Comparison of ENCODE assay signal across 1 cellular context in genomic region chr10:119651514-119652327, GRCh38.
TF ChIP-seq lines count a peak whose summit lies in the region.

No MANE protein-coding gene starts in this region.

TF ChIP-seq in GM23338, 12 proteins besides CTCF, POLR2A, EP300 and RAD21 (continued from another document):
- TF ChIP-seq ZNF462 (CRISPR knock-in tag; IDR thresholded peaks at IDR 0.05), result no peak
- no peak for TF ChIP-seq ZNF331 (CRISPR knock-in tag; IDR thresholded peaks at IDR 0.05; ENCODE audit: low read depth)
- no peak for TF ChIP-seq NANOG (IDR thresholded peaks at IDR 0.05; ENCODE audit: borderline replicate concordance)
- TF ChIP-seq ZNF114 (CRISPR knock-in tag; IDR thresholded peaks at IDR 0.05), result no peak
- TF ChIP-seq ETS1 (IDR thresholded peaks at IDR 0.05), result no peak
- TF ChIP-seq REST (IDR thresholded peaks at IDR 0.05; ENCODE audit: unreplicated experiment), result no peak
